22 cellular contexts compared by ENCODE assay signal in genomic region chr12:54578778-54579177, GRCh38. TPM values are rescaled to one million over a fixed set of nuclear protein-coding genes. Genes with fewer than 3 reads are reported as not detected.
DNase-seq lines count a peak whose midpoint lies in the region; ATAC-seq, FAIRE-seq and TF ChIP-seq lines count a peak whose summit lies in the region.
"Had no signal": no experiment of that assay in that cellular context is flagged by ENCODE, and none has a peak within 500 bp of the region (broad histone marks: within the 10 kb centered on the region; RNA-seq: fewer than 3 reads in every experiment).

No MANE protein-coding gene starts in this region.

- H3K9me3 ChIP-seq in SK-N-MC (ENCODE audit: low read depth, low read length) (no peaks in the 10 kb centered on the region), kidney (ENCODE audit: control insufficient read depth in 1 of 2, low read length in 2 of 2) (no peaks in the 10 kb centered on the region), heart left ventricle (no peaks in the 10 kb centered on the region), right cardiac atrium (ENCODE audit: control insufficient read depth, low read length) (no peaks in the 10 kb centered on the region)

- intact Hi-C loops in kidney (cut with DNase I): no loop called here
- intact Hi-C loops in posterior vena cava (cut with DNase I): no loop called here
- intact Hi-C loops in heart left ventricle (cut with DNase I): loop anchor here in 1 of 10 donors (5.0 kb wide), 1 partner anchor 51 kb away; no protein-coding TSS in a partner anchor
- intact Hi-C loops in right cardiac atrium (cut with DNase I): no loop called here

- H3K27me3 ChIP-seq in heart left ventricle: peaks cover 0 to 11% (median 0%) of the 10 kb centered on the region in 9 donors
- H3K27me3 ChIP-seq in right cardiac atrium (ENCODE audit: control insufficient read depth, insufficient read depth): no peaks in the 10 kb centered on the region

- H3K36me3 ChIP-seq in SK-N-MC (ENCODE audit: insufficient read depth, low read length): peaks cover 84% of the 10 kb centered on the region
- H3K36me3 ChIP-seq in kidney (ENCODE audit: control insufficient read depth in 1 of 2, insufficient read depth in 2 of 2, low read length in 2 of 2): no peaks in the 10 kb centered on the region
- H3K36me3 ChIP-seq in heart left ventricle: peaks cover 0 to 11% (median 0%) of the 10 kb centered on the region in 9 donors

- TF ChIP-seq CTCF in kidney (IDR thresholded peaks at IDR 0.05; ENCODE audit: borderline replicate concordance, extremely low read depth, insufficient read depth) (no peak), heart left ventricle (IDR thresholded peaks at IDR 0.05) (no peak)

- FAIRE-seq in kidney (lab: Jason Lieb, UNC): no peak
- FAIRE-seq: D721Med, GM12878, GM19239 had no signal

- DNase-seq in SK-N-MC (ENCODE audit: low read depth, low spot score) (no peak), kidney (peak; percentile 47), posterior vena cava (ENCODE audit: low spot score) (peak; percentile 72), heart left ventricle (no peak), amniotic stem cell (lab: John Stamatoyannopoulos, UW) (no peak), right cardiac atrium (no peak)
- DNase-seq: CD4-positive, alpha-beta T cell; CD8-positive, alpha-beta memory T cell; DMS 273 treated with DMSO at 0.1 percent for 48 hours; DMS79; EL; GDM1; H9 had no signal

- H3K4me1 ChIP-seq in kidney (ENCODE audit: control insufficient read depth in 1 of 2, insufficient read depth in 1 of 2, low read depth in 1 of 2, low read length in 2 of 2) (peaks cover 0 to 6% of the 10 kb centered on the region in 2 donors), heart left ventricle (peaks cover 0 to 9% (median 0%) of the 10 kb centered on the region in 12 donors), right cardiac atrium (ENCODE audit: control insufficient read depth, insufficient read depth, low read length) (no peaks in the 10 kb centered on the region)

- no peak overlapping the region for H3K4me3 ChIP-seq in SK-N-MC
- no peak overlapping the region for H3K4me3 ChIP-seq in kidney (ENCODE audit: low read length in 2 of 2)
- H3K4me3 ChIP-seq in heart left ventricle: no peak overlapping the region
- H3K4me3 ChIP-seq in right cardiac atrium (ENCODE audit: low read length): no peak overlapping the region
- H3K4me3 ChIP-seq: GM12878, GM23338 had no signal

- H3K27ac ChIP-seq in SK-N-MC (peak overlapping the region; percentile 94), kidney (ENCODE audit: low read depth in 2 of 2, low read length in 2 of 2) (no peak overlapping the region), heart left ventricle (no peak overlapping the region), right cardiac atrium (ENCODE audit: low read length) (no peak overlapping the region)

- WGBS in heart left ventricle, 4 donors: 79 to 87% (median 82%) methylated on average over 6 to 7 of the region's 7 CpGs
- WGBS in right cardiac atrium: 83% methylated on average over 7 of the region's 7 CpGs

- no peak for ATAC-seq in heart left ventricle
- no peak for ATAC-seq in right cardiac atrium

- no peak for TF ChIP-seq POLR2A in heart left ventricle (IDR thresholded peaks at IDR 0.05)

- H3K9ac ChIP-seq in SK-N-MC (ENCODE audit: insufficient read length) (no peak overlapping the region), kidney (ENCODE audit: low read length in 2 of 2) (no peak overlapping the region)

RNA-seq across cellular contexts. Expression of gene PPP1R1A, which starts 9.7 kb away (rescaled TPM):
- total RNA-seq in kidney (128 TPM), posterior vena cava (1 to 10 TPM; 3.7 to 7.4 TPM), heart left ventricle (100 to 1,000 TPM in 2 of 9 donors, 10 to 100 TPM in 7; 46.7 to 162 (median 60.9) TPM), right cardiac atrium (100 to 1,000 TPM; 122 to 190 (median 161) TPM)
- polyA plus RNA-seq in kidney (ENCODE audit: insufficient read depth, low read depth, low replicate concordance) (217 TPM), heart left ventricle (100 to 1,000 TPM in 1 of 2 donors, 10 to 100 TPM in 1; 25.5 to 181 TPM), right cardiac atrium (210 TPM)
- total RNA-seq: A172; CD4-positive, alpha-beta T cell; CD8-positive, alpha-beta memory T cell; GM12878 had no signal
- polyA plus RNA-seq: BJ; CD14-positive monocyte; CD8-positive, alpha-beta memory T cell had no signal

RNA-seq across cellular contexts. Expression of gene PDE1B, which starts 29.4 kb away (rescaled TPM):
- 7.5 TPM for total RNA-seq in kidney
- 4.4 TPM for polyA plus RNA-seq in kidney (ENCODE audit: insufficient read depth, low read depth, low replicate concordance)
- 10 to 100 TPM in 1 of 2 donors, 1 to 10 TPM in 1; 9.6 to 25.1 TPM for total RNA-seq in posterior vena cava
- 1 to 10 TPM; 1.4 to 8.8 (median 3.5) TPM for total RNA-seq in heart left ventricle
- polyA plus RNA-seq in heart left ventricle: 1 to 10 TPM; 2.3 to 5.2 TPM
- 1 to 10 TPM; 1.0 to 3.1 (median 1.6) TPM for total RNA-seq in right cardiac atrium
- 2.6 TPM for polyA plus RNA-seq in right cardiac atrium

RNA-seq across cellular contexts. Expression of gene LACRT, which starts 55.9 kb away (rescaled TPM):
- not detected for total RNA-seq in kidney
- not detected for polyA plus RNA-seq in kidney (ENCODE audit: insufficient read depth, low read depth, low replicate concordance)
- total RNA-seq in posterior vena cava: not detected
- total RNA-seq in heart left ventricle: not detected
- polyA plus RNA-seq in heart left ventricle: not detected
- not detected for total RNA-seq in right cardiac atrium
- not detected for polyA plus RNA-seq in right cardiac atrium
- total RNA-seq: A172; A673; CD4-positive, alpha-beta T cell; CD8-positive, alpha-beta memory T cell; GM12878; GM23338; H4; H9 had no signal
- polyA plus RNA-seq: BJ; CD14-positive monocyte; CD8-positive, alpha-beta memory T cell; GM12878; GM23338 had no signal

Comparison
In these comparisons a context has a peak if more than half of its experiments do, and no peak if none do; other contexts are left out.
1. DNase-seq: peak in kidney (single experiment) and posterior vena cava (single experiment); none in SK-N-MC (single experiment), heart left ventricle (0 of 5), amniotic stem cell (single experiment) and right cardiac atrium (0 of 3).
2. RNA of gene PPP1R1A, which starts 9.7 kb away (total RNA-seq): 122 to 190 TPM in right cardiac atrium, 128 TPM in kidney (single experiment) and 46.7 to 162 TPM in heart left ventricle; 3.7 to 7.4 TPM in posterior vena cava; every median in the first group is over 4 times any median in the second.